Comparison of ENCODE assay signal across 1 cellular context in the genomic region with DNA sequence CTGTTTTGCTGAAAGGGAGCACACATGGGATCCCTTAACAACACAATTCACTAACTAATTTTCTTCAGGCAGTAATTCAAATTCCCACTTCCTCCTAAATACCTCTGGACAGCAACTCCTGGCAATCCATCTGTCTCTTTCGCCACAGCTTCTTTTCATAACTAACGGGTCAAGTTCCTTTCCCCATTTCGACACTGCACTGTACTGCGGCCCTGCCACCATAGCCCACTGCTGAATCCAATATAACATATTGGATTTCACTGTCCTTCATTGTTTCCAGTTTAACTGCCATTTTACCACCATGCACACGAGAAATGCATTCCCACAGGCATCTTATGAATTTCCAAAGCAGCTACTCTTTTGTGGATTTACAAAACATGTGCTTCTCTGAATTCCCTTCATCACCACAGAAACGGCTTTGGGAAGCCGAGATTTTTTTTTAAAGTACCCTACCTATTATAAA.
TF ChIP-seq lines count a peak whose summit lies in the region.

No MANE protein-coding gene starts in this region.

TF ChIP-seq in HEK293, 187 proteins besides CTCF, POLR2A, EP300 and RAD21 (continued from another document):
- TF ChIP-seq, protein P1, sequence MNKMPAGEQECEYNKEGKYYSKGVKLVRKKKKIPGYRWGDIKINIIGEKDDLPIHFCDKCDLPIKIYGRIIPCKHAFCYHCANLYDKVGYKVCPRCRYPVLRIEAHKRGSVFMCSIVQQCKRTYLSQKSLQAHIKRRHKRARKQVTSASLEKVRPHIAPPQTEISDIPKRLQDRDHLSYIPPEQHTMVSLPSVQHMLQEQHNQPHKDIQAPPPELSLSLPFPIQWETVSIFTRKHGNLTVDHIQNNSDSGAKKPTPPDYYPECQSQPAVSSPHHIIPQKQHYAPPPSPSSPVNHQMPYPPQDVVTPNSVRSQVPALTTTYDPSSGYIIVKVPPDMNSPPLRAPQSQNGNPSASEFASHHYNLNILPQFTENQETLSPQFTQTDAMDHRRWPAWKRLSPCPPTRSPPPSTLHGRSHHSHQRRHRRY (tag by site-specific recombination; IDR thresholded peaks at IDR 0.05): no peak
- TF ChIP-seq ZNF76 (tag by site-specific recombination; IDR thresholded peaks at IDR 0.05; ENCODE audit: borderline replicate concordance, low read depth): no peak
- TF ChIP-seq, protein P2, sequence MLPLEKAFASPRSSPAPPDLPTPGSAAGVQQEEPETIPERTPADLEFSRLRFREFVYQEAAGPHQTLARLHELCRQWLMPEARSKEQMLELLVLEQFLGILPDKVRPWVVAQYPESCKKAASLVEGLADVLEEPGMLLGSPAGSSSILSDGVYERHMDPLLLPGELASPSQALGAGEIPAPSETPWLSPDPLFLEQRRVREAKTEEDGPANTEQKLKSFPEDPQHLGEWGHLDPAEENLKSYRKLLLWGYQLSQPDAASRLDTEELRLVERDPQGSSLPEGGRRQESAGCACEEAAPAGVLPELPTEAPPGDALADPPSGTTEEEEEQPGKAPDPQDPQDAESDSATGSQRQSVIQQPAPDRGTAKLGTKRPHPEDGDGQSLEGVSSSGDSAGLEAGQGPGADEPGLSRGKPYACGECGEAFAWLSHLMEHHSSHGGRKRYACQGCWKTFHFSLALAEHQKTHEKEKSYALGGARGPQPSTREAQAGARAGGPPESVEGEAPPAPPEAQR (tag by site-specific recombination; IDR thresholded peaks at IDR 0.05): no peak
